Comparison of ENCODE assay signal across 9 cellular contexts in the genomic region with DNA sequence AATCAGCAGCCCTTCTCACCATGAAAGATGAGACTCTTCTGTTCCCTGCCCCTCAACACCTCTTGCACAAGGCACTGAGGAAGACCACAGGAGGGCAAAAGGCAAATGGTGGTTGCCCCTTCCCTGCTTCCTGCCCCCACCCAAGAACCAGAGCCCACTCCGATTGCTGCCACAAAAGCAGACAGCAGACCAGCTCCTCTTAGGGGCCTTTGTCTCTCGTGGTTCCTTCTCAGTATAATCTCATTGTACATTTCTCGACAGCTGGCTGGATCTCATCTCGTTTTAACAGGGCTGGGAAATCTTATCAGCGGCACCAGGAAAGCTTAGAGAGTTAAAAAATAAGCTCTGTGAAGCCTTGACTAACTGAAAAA. TPM values are rescaled to one million over a fixed set of nuclear protein-coding genes. Genes with fewer than 3 reads are reported as not detected.
DNase-seq lines count a peak whose midpoint lies in the region; ATAC-seq, FAIRE-seq and TF ChIP-seq lines count a peak whose summit lies in the region.
"Had no signal": no experiment of that assay in that cellular context is flagged by ENCODE, and none has a peak within 500 bp of the region (broad histone marks: within the 10 kb centered on the region; RNA-seq: fewer than 3 reads in every experiment).

No MANE protein-coding gene starts in this region.

- POLR2A ChIA-PET in activated CD4-positive, alpha-beta memory T cell treated with anti-CD3 and anti-CD28 coated beads, Interleukin-2, amount 10 ng/mL, durations not matched to agents 7 days and 5 days (lab: Charles Lee) = no interaction called here

- no peak overlapping the region for H3K27ac ChIP-seq in kidney (ENCODE audit: low read depth in 2 of 2, low read length in 2 of 2)

- TF ChIP-seq POLR2A in GM12891 (IDR thresholded peaks at IDR 0.05; ENCODE audit: low read depth, low read length) = no peak

- H3K4me3 Mint-ChIP-seq in activated CD4-positive, alpha-beta memory T cell treated with anti-CD3 and anti-CD28 coated beads, Interleukin-2, amount 10 ng/mL, durations not matched to agents 7 days and 5 days = peak overlapping the region; percentile 54
- peak overlapping the region; percentile 63 for H3K4me3 Mint-ChIP-seq in stimulated activated memory B cell treated with anti-CD40 and anti-IgM and Interleukin-4, amounts not matched to agents 10 μg/mL and 1 μg/mL and 100 μg/mL, for 72 hours

- no peaks in the 10 kb centered on the region for H3K36me3 ChIP-seq in kidney (ENCODE audit: control insufficient read depth in 1 of 2, insufficient read depth in 2 of 2, low read length in 2 of 2)

- CTCF ChIA-PET in activated CD4-positive, alpha-beta memory T cell treated with anti-CD3 and anti-CD28 coated beads, Interleukin-2, amount 10 ng/mL, durations not matched to agents 7 days and 5 days (lab: Charles Lee) = interaction anchor here (1.1 to 2.2 kb wide), 3 partner anchors 10 to 72 kb away, joined by 4 to 8 read pairs (median 6); no protein-coding TSS in a partner anchor

- peaks cover 33% of the 10 kb centered on the region for H3K27me3 Mint-ChIP-seq in activated CD4-positive, alpha-beta memory T cell treated with anti-CD3 and anti-CD28 coated beads, Interleukin-2, amount 10 ng/mL, durations not matched to agents 7 days and 5 days
- H3K27me3 Mint-ChIP-seq in stimulated activated memory B cell treated with anti-CD40 and anti-IgM and Interleukin-4, amounts not matched to agents 10 μg/mL and 1 μg/mL and 100 μg/mL, for 72 hours = peaks cover 9% of the 10 kb centered on the region

- peak overlapping the region; percentile 60 to 74 for H3K4me3 ChIP-seq in kidney (ENCODE audit: low read length in 2 of 2)

- ATAC-seq in stimulated activated memory B cell treated with anti-CD40 and anti-IgM and Interleukin-4, amounts not matched to agents 10 μg/mL and 1 μg/mL and 100 μg/mL, for 72 hours = no peak
- ATAC-seq in GM18498 (IDR thresholded peaks at IDR 0.05; ENCODE audit: unreplicated experiment) = no peak

- H3K9ac ChIP-seq in kidney (ENCODE audit: low read length in 2 of 2) = peak overlapping the region; percentile 8 to 75

- peaks cover 29% of the 10 kb centered on the region for H3K4me1 Mint-ChIP-seq in activated CD4-positive, alpha-beta memory T cell treated with anti-CD3 and anti-CD28 coated beads, Interleukin-2, amount 10 ng/mL, durations not matched to agents 7 days and 5 days
- H3K4me1 Mint-ChIP-seq in stimulated activated memory B cell treated with anti-CD40 and anti-IgM and Interleukin-4, amounts not matched to agents 10 μg/mL and 1 μg/mL and 100 μg/mL, for 72 hours = peaks cover 22% of the 10 kb centered on the region

- peaks cover 5 to 13% of the 10 kb centered on the region in 2 donors for H3K4me1 ChIP-seq in kidney (ENCODE audit: control insufficient read depth in 1 of 2, insufficient read depth in 1 of 2, low read depth in 1 of 2, low read length in 2 of 2)

- no peak overlapping the region for H3K27ac Mint-ChIP-seq in activated CD4-positive, alpha-beta memory T cell treated with anti-CD3 and anti-CD28 coated beads, Interleukin-2, amount 10 ng/mL, durations not matched to agents 7 days and 5 days
- H3K27ac Mint-ChIP-seq in stimulated activated memory B cell treated with anti-CD40 and anti-IgM and Interleukin-4, amounts not matched to agents 10 μg/mL and 1 μg/mL and 100 μg/mL, for 72 hours = no peak overlapping the region

- peak; percentile 29 for DNase-seq in DMS79 treated with DMSO at 0.1 percent for 48 hours (lab: John Stamatoyannopoulos, UW)
- no peak for DNase-seq in DMS79 (lab: John Stamatoyannopoulos, UW)
- no peak for DNase-seq in activated CD4-positive, alpha-beta memory T cell treated with anti-CD3 and anti-CD28 coated beads, Interleukin-2, amount 10 ng/mL, durations not matched to agents 7 days and 5 days
- no peak for DNase-seq in kidney
- DNase-seq in NCI-H2227 (lab: John Stamatoyannopoulos, UW; ENCODE audit: unreplicated experiment) = no peak
- DNase-seq in GM12891 (ENCODE audit: insufficient read length, low spot score) = no peak
- DNase-seq: ACHN had no signal

- H3K9me3 Mint-ChIP-seq in activated CD4-positive, alpha-beta memory T cell treated with anti-CD3 and anti-CD28 coated beads, Interleukin-2, amount 10 ng/mL, durations not matched to agents 7 days and 5 days = peaks cover 7% of the 10 kb centered on the region
- H3K9me3 Mint-ChIP-seq in stimulated activated memory B cell treated with anti-CD40 and anti-IgM and Interleukin-4, amounts not matched to agents 10 μg/mL and 1 μg/mL and 100 μg/mL, for 72 hours = peaks cover 2% of the 10 kb centered on the region

- H3K9me3 ChIP-seq in kidney (ENCODE audit: control insufficient read depth in 1 of 2, low read length in 2 of 2) = no peaks in the 10 kb centered on the region

- H3K36me3 Mint-ChIP-seq in activated CD4-positive, alpha-beta memory T cell treated with anti-CD3 and anti-CD28 coated beads, Interleukin-2, amount 10 ng/mL, durations not matched to agents 7 days and 5 days (ENCODE audit: low read depth) = peaks cover 5% of the 10 kb centered on the region
- no peaks in the 10 kb centered on the region for H3K36me3 Mint-ChIP-seq in stimulated activated memory B cell treated with anti-CD40 and anti-IgM and Interleukin-4, amounts not matched to agents 10 μg/mL and 1 μg/mL and 100 μg/mL, for 72 hours

- no peak for FAIRE-seq in kidney (lab: Jason Lieb, UNC)
- FAIRE-seq in GM12891 (lab: Jason Lieb, UNC) = no peak

- no peak for TF ChIP-seq CTCF in kidney (IDR thresholded peaks at IDR 0.05; ENCODE audit: borderline replicate concordance, extremely low read depth, insufficient read depth)

- intact Hi-C loops in kidney (cut with DNase I) = no loop called here

TF ChIP-seq in GM12891, 5 proteins besides CTCF, POLR2A, EP300 and RAD21:
- no peak for TF ChIP-seq TAF1 (IDR thresholded peaks at IDR 0.05; ENCODE audit: low read depth, low read length)
- no peak for TF ChIP-seq SPI1 (IDR thresholded peaks at IDR 0.05; ENCODE audit: low read depth, low read length)
- no peak for TF ChIP-seq POU2F2 (IDR thresholded peaks at IDR 0.05; ENCODE audit: low read depth, low read length)
- TF ChIP-seq PAX5 (IDR thresholded peaks at IDR 0.05; ENCODE audit: insufficient read depth, low read length, severe bottlenecking) = no peak
- no peak for TF ChIP-seq POLR2AphosphoS5 (IDR thresholded peaks at IDR 0.05; ENCODE audit: low read depth, low read length)
TF ChIP-seq in GM12891: peak in this region for 0.

RNA-seq across cellular contexts. Expression of gene MVB12B, which starts 1.1 kb away (rescaled TPM):
- total RNA-seq in activated CD4-positive, alpha-beta memory T cell treated with anti-CD3 and anti-CD28 coated beads, Interleukin-2, amount 10 ng/mL, durations not matched to agents 7 days and 5 days = 1 to 10 TPM; 1.8 to 2.4 TPM
- 12.3 TPM for total RNA-seq in kidney
- 4.5 TPM for polyA plus RNA-seq in kidney (ENCODE audit: insufficient read depth, low read depth, low replicate concordance)
- not detected for polyA plus RNA-seq in GM12891 (2012; ENCODE audit: low read depth, missing spikeins)
